In the genomic region with DNA sequence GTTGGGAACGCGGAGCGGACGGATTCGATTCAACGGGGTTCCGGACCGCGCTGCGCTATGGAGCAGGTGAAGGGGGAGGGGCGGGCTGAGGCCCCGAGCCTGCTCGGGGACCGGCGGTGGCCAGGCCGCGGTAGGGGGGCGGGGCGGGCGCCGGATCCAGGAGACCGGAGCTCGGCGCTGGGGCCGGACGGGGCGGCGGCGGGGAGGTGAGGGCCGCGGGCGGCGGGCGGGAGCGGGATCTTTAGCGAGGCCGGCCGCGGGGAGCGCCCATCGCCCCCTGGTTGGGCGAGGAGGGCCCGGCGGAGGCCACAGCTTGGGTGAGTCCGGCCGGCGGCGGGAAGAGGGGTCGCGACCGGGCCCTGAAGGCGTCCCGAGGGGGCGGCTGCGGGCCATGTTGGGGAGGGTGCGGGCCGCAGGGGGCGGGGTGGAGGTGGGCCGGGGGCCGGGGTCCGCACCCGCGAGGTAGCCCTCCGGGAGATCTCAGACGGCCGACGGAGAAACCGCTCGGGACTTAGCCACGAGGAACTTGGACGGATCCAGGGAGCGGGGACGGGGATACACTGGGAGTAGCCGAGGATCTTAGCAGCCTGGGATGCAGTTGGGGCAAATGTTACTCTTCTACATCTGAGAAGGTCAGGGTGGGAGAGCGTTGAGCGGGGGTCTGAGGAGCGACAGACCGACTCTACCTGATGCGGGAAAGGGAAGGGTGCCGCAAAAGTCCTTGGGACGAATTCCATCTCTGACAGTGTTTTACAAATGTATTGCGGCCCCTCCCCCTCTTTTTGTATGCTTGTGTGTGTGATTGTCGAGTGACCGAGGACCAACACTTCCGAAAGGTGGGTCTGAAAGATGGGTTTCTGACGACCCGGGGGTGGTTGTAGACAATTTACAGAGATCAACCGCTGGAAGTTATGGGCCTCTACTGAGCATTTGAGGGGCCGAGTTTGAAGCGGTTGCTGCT, we compare ENCODE assay signal across 8 cellular contexts. TPM values are rescaled to one million over a fixed set of nuclear protein-coding genes. Genes with fewer than 3 reads are reported as not detected.
DNase-seq lines count a peak whose midpoint lies in the region; ATAC-seq and TF ChIP-seq lines count a peak whose summit lies in the region.

No MANE protein-coding gene starts in this region.

- H3K4me2 ChIP-seq in GM23248 (ENCODE audit: unreplicated experiment): no peak overlapping the region

- peak; percentile 0 for TF ChIP-seq CTCF in RWPE2 (IDR thresholded peaks at IDR 0.05; ENCODE audit: poor library complexity, severe bottlenecking)
- TF ChIP-seq CTCF in coronary artery (IDR thresholded peaks at IDR 0.05): no peak

- H3K79me2 ChIP-seq in GM23248 (ENCODE audit: insufficient read depth): peaks cover 27% of the 10 kb centered on the region

- no peak overlapping the region for H3K9ac ChIP-seq in GM23248

- H3F3A ChIP-seq in GM23248 (ENCODE audit: insufficient read depth): peaks cover 10% of the 10 kb centered on the region

- DNase-seq in GM23248 (peak; percentile 55), RWPE2 (ENCODE audit: low spot score) (no peak), coronary artery (ENCODE audit: low spot score) (no peak), NCI-H1694 (lab: John Stamatoyannopoulos, UW) (no peak), NCI-H187 treated with DMSO at 0.1 percent for 48 hours (lab: John Stamatoyannopoulos, UW) (no peak), SW480 (ENCODE audit: low spot score) (no peak), SJCRH30 (no peak)
- peak; percentile 35 for DNase-seq in stimulated activated CD4-positive, alpha-beta T cell treated with anti-CD3 and anti-CD28 coated beads, Interleukin-12 subunit alpha, Interleukin-12 subunit beta, amount 100 ng/mL, for 4 hours

- H4K20me1 ChIP-seq in GM23248 (ENCODE audit: insufficient read depth): no peaks in the 10 kb centered on the region

- H2AFZ ChIP-seq in GM23248: no peak overlapping the region; the same call in 1 of the 2 replicates

- H3K27ac ChIP-seq in GM23248: no peak overlapping the region
- H3K27ac ChIP-seq in RWPE2 (ENCODE audit: poor library complexity, severe bottlenecking): no peak overlapping the region
- H3K27ac ChIP-seq in coronary artery: peak overlapping the region; percentile 79 to 90
- H3K27ac ChIP-seq in SJCRH30: no peak overlapping the region

- 1% methylated on average over 27 to 59 of the region's 90 CpGs for WGBS in GM23248 (ENCODE audit: low coverage in 1 of 2, low lambda C conversion rate in 2 of 2, missing lambda C conversion rate in 2 of 2), 2 experiments

- in situ Hi-C loops in GM23248 (cut with MboI): no loop called here

- no peak for ATAC-seq in RWPE2 (ENCODE audit: low read depth)

- peaks cover 5% of the 10 kb centered on the region for H3K4me1 ChIP-seq in GM23248 (ENCODE audit: insufficient read depth)
- peaks cover 6% of the 10 kb centered on the region for H3K4me1 ChIP-seq in RWPE2 (ENCODE audit: insufficient read depth, poor library complexity, severe bottlenecking)
- H3K4me1 ChIP-seq in SJCRH30: peaks cover 4% of the 10 kb centered on the region; the same call in 1 of the 2 replicates

- no peak overlapping the region for H3K4me3 ChIP-seq in GM23248
- H3K4me3 ChIP-seq in RWPE2 (ENCODE audit: severe bottlenecking): no peak overlapping the region
- no peak overlapping the region for H3K4me3 ChIP-seq in coronary artery
- no peak overlapping the region for H3K4me3 ChIP-seq in SJCRH30

- H3K9me2 ChIP-seq in GM23248 (ENCODE audit: insufficient read depth): no peaks in the 10 kb centered on the region

- no peaks in the 10 kb centered on the region for H3K27me3 ChIP-seq in GM23248 (replicated peaks; ENCODE audit: insufficient read depth)
- no peaks in the 10 kb centered on the region for H3K27me3 ChIP-seq in RWPE2 (ENCODE audit: insufficient read depth, poor library complexity, severe bottlenecking)
- H3K27me3 ChIP-seq in SJCRH30: no peaks in the 10 kb centered on the region

- H3K36me3 ChIP-seq in GM23248 (ENCODE audit: low read depth) (no peaks in the 10 kb centered on the region), RWPE2 (ENCODE audit: low read depth) (peaks cover 28% of the 10 kb centered on the region), SJCRH30 (peaks cover 15% of the 10 kb centered on the region)

- H3K9me3 ChIP-seq in GM23248 (ENCODE audit: low read depth) (no peaks in the 10 kb centered on the region), RWPE2 (ENCODE audit: severe bottlenecking) (no peaks in the 10 kb centered on the region), SJCRH30 (replicated peaks) (no peaks in the 10 kb centered on the region)

RNA-seq across cellular contexts. Expression of gene STIP1, which starts 0.5 kb away (rescaled TPM):
- 115 and 123 TPM in 2 replicates for total RNA-seq in GM23248 (2014; rRNA removed; shearing (Covaris generic))
- 128 and 132 TPM in 2 replicates for polyA plus RNA-seq in GM23248 (2016; fragmentation: Nextera tagmentation; extraction: Ambion mirVana)
- total RNA-seq in SJCRH30 (2014; rRNA removed; shearing (Covaris generic)): 283 and 302 TPM in 2 replicates

RNA-seq across cellular contexts. Expression of gene FERMT3, which starts 20.0 kb away (rescaled TPM):
- total RNA-seq in GM23248 (2014; rRNA removed; shearing (Covaris generic)): 0.51 and 3.9 TPM in 2 replicates
- 1.5 and 2.5 TPM in 2 replicates for polyA plus RNA-seq in GM23248 (2016; fragmentation: Nextera tagmentation; extraction: Ambion mirVana)
- total RNA-seq in SJCRH30 (2014; rRNA removed; shearing (Covaris generic)): 4.9 and 8.6 TPM in 2 replicates

RNA-seq across cellular contexts. Expression of gene MACROD1, which starts 20.6 kb away (rescaled TPM):
- 21.0 and 403 TPM in 2 replicates for total RNA-seq in GM23248 (2014; rRNA removed; shearing (Covaris generic))
- polyA plus RNA-seq in GM23248 (2016; fragmentation: Nextera tagmentation; extraction: Ambion mirVana): 18.6 and 21.2 TPM in 2 replicates
- total RNA-seq in SJCRH30 (2014; rRNA removed; shearing (Covaris generic)): 25.6 and 26.3 TPM in 2 replicates

RNA-seq across cellular contexts. Expression of gene TRPT1, which starts 39.5 kb away (rescaled TPM):
- 53.7 and 66.0 TPM in 2 replicates for total RNA-seq in GM23248 (2014; rRNA removed; shearing (Covaris generic))
- 50.7 and 54.7 TPM in 2 replicates for polyA plus RNA-seq in GM23248 (2016; fragmentation: Nextera tagmentation; extraction: Ambion mirVana)
- 18.6 and 24.9 TPM in 2 replicates for total RNA-seq in SJCRH30 (2014; rRNA removed; shearing (Covaris generic))

RNA-seq across cellular contexts. Expression of gene NUDT22, which starts 39.6 kb away (rescaled TPM):
- 75.9 and 97.9 TPM in 2 replicates for total RNA-seq in GM23248 (2014; rRNA removed; shearing (Covaris generic))
- polyA plus RNA-seq in GM23248 (2016; fragmentation: Nextera tagmentation; extraction: Ambion mirVana): 74.5 and 78.9 TPM in 2 replicates
- 20.7 and 21.1 TPM in 2 replicates for total RNA-seq in SJCRH30 (2014; rRNA removed; shearing (Covaris generic))

Comparison
In these comparisons a context has a peak if more than half of its experiments do, and no peak if none do; other contexts are left out.
1. DNase-seq: peak in GM23248 (single experiment) and stimulated activated CD4-positive, alpha-beta T cell treated with anti-CD3 and anti-CD28 coated beads, Interleukin-12 subunit alpha, Interleukin-12 subunit beta, amount 100 ng/mL, for 4 hours (single experiment); none in RWPE2 (single experiment), coronary artery (single experiment), NCI-H1694 (single experiment), NCI-H187 treated with DMSO at 0.1 percent for 48 hours (single experiment), SW480 (single experiment) and SJCRH30 (0 of 2).
2. H3K27ac ChIP-seq: peak in coronary artery (2 of 2); none in GM23248 (single experiment), RWPE2 (single experiment) and SJCRH30 (single experiment).